Comparison of ENCODE assay signal across 21 cellular contexts in the genomic region with DNA sequence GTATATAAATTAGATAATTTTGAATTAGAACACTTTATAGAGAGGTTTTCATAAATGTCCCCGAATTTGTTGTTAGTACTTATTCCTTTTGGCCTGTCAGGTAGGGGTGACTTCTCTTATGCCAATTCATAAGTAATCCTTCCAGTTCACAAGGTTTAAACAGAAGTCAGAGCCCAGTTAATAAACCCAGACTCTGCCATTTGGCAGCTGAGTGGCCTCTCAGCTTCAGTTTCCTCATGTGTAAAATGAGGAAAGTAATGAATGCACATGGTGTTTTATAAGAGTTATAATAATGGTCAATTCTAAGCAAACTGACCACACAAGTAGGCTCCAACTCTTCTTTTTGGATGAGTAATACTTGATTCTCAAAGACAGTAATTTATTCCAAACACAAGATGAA. TPM values are rescaled to one million over a fixed set of nuclear protein-coding genes. Genes with fewer than 3 reads are reported as not detected.
DNase-seq lines count a peak whose midpoint lies in the region; ATAC-seq and TF ChIP-seq lines count a peak whose summit lies in the region.
"Had no signal": no experiment of that assay in that cellular context is flagged by ENCODE, and none has a peak within 500 bp of the region (broad histone marks: within the 10 kb centered on the region; RNA-seq: fewer than 3 reads in every experiment).

No MANE protein-coding gene starts in this region.

- H3K4me3 ChIP-seq in body of pancreas, result no peak overlapping the region
- no peak overlapping the region for H3K4me3 ChIP-seq in skeletal muscle tissue (ENCODE audit: low read length in 3 of 3)
- no peak overlapping the region for H3K4me3 ChIP-seq in Karpas-422 (ENCODE audit: low read length)
- H3K4me3 ChIP-seq: upper lobe of left lung had no signal

- no peaks in the 10 kb centered on the region for H3K79me2 ChIP-seq in Karpas-422 (ENCODE audit: low read length)

- WGBS in body of pancreas, 2 donors, result 12 to 25% methylated on average over 1 of the region's 1 CpG

- H3K36me3 ChIP-seq in body of pancreas (replicated peaks in 1 of 2; ENCODE audit: insufficient read depth in 1 of 2, low read depth in 2 of 2) (no peaks in the 10 kb centered on the region), skeletal muscle tissue (ENCODE audit: control insufficient read depth in 3 of 3, insufficient read depth in 3 of 3, low read length in 3 of 3) (peaks cover 0 to 5% (median under 1%) of the 10 kb centered on the region in 3 donors), Karpas-422 (ENCODE audit: insufficient read depth, low read length) (peaks cover 6% of the 10 kb centered on the region; the same call in 1 of the 2 replicates)

- H3K9ac ChIP-seq in skeletal muscle tissue (ENCODE audit: low read depth in 1 of 3, low read length in 3 of 3), result no peak overlapping the region
- H3K9ac ChIP-seq in Karpas-422 (ENCODE audit: low read length), result no peak overlapping the region

- H3K9me2 ChIP-seq in Karpas-422 (replicated peaks; ENCODE audit: insufficient read depth, low read length), result no peaks in the 10 kb centered on the region

- H4K20me1 ChIP-seq in Karpas-422 (ENCODE audit: insufficient read depth, low read depth, low read length), result no peaks in the 10 kb centered on the region

- no peak overlapping the region for H2AFZ ChIP-seq in Karpas-422 (ENCODE audit: low read length)

- H3K4me1 ChIP-seq in body of pancreas (peaks cover 72% of the 10 kb centered on the region), skeletal muscle tissue (ENCODE audit: control insufficient read depth in 3 of 3, insufficient read depth in 3 of 3, low read length in 3 of 3) (peaks cover 16 to 19% (median 18%) of the 10 kb centered on the region in 3 donors), Karpas-422 (ENCODE audit: low read length) (no peaks in the 10 kb centered on the region)
- H3K4me1 ChIP-seq: foreskin keratinocyte had no signal

- ATAC-seq in body of pancreas, result peak; percentile 72
- ATAC-seq in left lobe of liver, result peak; percentile 65
- no peak for ATAC-seq in GM21528 (IDR thresholded peaks at IDR 0.05; ENCODE audit: low FRiP score, unreplicated experiment)
- ATAC-seq: activated CD4-positive, alpha-beta T cell treated with anti-CD3 and anti-CD28 coated beads for 36 hours; activated CD8-positive, alpha-beta memory T cell treated with anti-CD3 and anti-CD28 coated beads, Interleukin-2, amount 10 ng/mL, durations not matched to agents 7 days and 5 days; foreskin keratinocyte; HCT116 had no signal

- DNase-seq in DMS 273 (lab: John Stamatoyannopoulos, UW; ENCODE audit: unreplicated experiment) (peak; percentile 9), DMS 273 treated with DMSO at 0.1 percent for 48 hours (lab: John Stamatoyannopoulos, UW) (no peak), body of pancreas (peak; percentile 36 to 59 (median 52)), left lobe of liver (ENCODE audit: low spot score) (no peak), Karpas-422 (no peak)
- no peak for DNase-seq in stimulated activated naive CD4-positive, alpha-beta T cell (lab: John Stamatoyannopoulos, UW)
- DNase-seq: activated CD4-positive, alpha-beta T cell treated with anti-CD3 and anti-CD28 coated beads for 36 hours; activated CD8-positive, alpha-beta memory T cell treated with anti-CD3 and anti-CD28 coated beads, Interleukin-2, amount 10 ng/mL, durations not matched to agents 7 days and 5 days; activated naive CD8-positive, alpha-beta T cell treated with anti-CD3 and anti-CD28 coated beads, Interleukin-2, amount 10 ng/mL, durations not matched to agents 7 days and 5 days; COR-L47; foreskin keratinocyte; NCI-H1436; NCI-H774; nephron progenitor cell; SHP77; stimulated activated CD4-positive, alpha-beta T cell treated with anti-CD3 and anti-CD28 coated beads, Interleukin-4, amount 100 ng/mL, for 24 hours; upper lobe of left lung had no signal

- no peaks in the 10 kb centered on the region for H3K27me3 ChIP-seq in body of pancreas
- no peaks in the 10 kb centered on the region for H3K27me3 ChIP-seq in skeletal muscle tissue (ENCODE audit: control insufficient read depth in 3 of 3, insufficient read depth in 3 of 3, low read length in 3 of 3)
- no peaks in the 10 kb centered on the region for H3K27me3 ChIP-seq in Karpas-422 (ENCODE audit: low read length)
- H3K27me3 ChIP-seq: foreskin keratinocyte, upper lobe of left lung had no signal

- intact Hi-C loops in body of pancreas (cut with DNase I), result no loop called here

- no peak overlapping the region for H3K4me2 ChIP-seq in Karpas-422 (ENCODE audit: low read depth, low read length, poor library complexity, severe bottlenecking)

- TF ChIP-seq POLR2A in body of pancreas (IDR thresholded peaks at IDR 0.05), result no peak

- H3K27ac ChIP-seq in body of pancreas (peak overlapping the region; percentile 38 to 88 (median 68)), skeletal muscle tissue (ENCODE audit: low read depth, low read length) (peak overlapping the region; percentile 51), Karpas-422 (ENCODE audit: low read length) (no peak overlapping the region)
- H3K27ac ChIP-seq: 22Rv1, foreskin keratinocyte, upper lobe of left lung had no signal

- H3K9me3 ChIP-seq in body of pancreas (no peaks in the 10 kb centered on the region), skeletal muscle tissue (ENCODE audit: control insufficient read depth in 3 of 3, low read length in 3 of 3) (no peaks in the 10 kb centered on the region), Karpas-422 (ENCODE audit: low read length) (no peaks in the 10 kb centered on the region)
- H3K9me3 ChIP-seq: upper lobe of left lung had no signal

- no peak for TF ChIP-seq CTCF in body of pancreas (IDR thresholded peaks at IDR 0.05)

RNA-seq across cellular contexts. Expression of a gene that starts 10.3 kb away (rescaled TPM):
- total RNA-seq in body of pancreas, result 10 to 100 TPM; 24.1 to 32.9 TPM
- 10.6 TPM for total RNA-seq in left lobe of liver
- total RNA-seq in skeletal muscle tissue, result 9.9 TPM
- total RNA-seq in Karpas-422 (2014; rRNA removed; shearing (Covaris generic); ENCODE audit: low replicate concordance), result 6.7 and 6.9 TPM in 2 replicates

RNA-seq across cellular contexts. Expression of a gene that starts 21.0 kb away (rescaled TPM):
- total RNA-seq in body of pancreas, result 10 to 100 TPM; 27.4 to 33.5 TPM
- total RNA-seq in left lobe of liver, result 23.2 TPM
- 42.3 TPM for total RNA-seq in skeletal muscle tissue
- total RNA-seq in Karpas-422 (2014; rRNA removed; shearing (Covaris generic); ENCODE audit: low replicate concordance), result 28.0 and 38.5 TPM in 2 replicates

Comparison
In these comparisons a context has a peak if more than half of its experiments do, and no peak if none do; other contexts are left out.
1. DNase-seq: peak in DMS 273 (single experiment) and body of pancreas (4 of 4); none in DMS 273 treated with DMSO at 0.1 percent for 48 hours (single experiment), left lobe of liver (single experiment), Karpas-422 (single experiment) and stimulated activated naive CD4-positive, alpha-beta T cell (0 of 6).